8 cellular contexts compared by ENCODE assay signal in genomic region chr2:84314901-84315330, GRCh38.
DNase-seq lines count a peak whose midpoint lies in the region; ATAC-seq and TF ChIP-seq lines count a peak whose summit lies in the region.

No MANE protein-coding gene starts in this region.

- no TSS peak for BruUV-seq in Calu3 (replicated peaks; lab: Mats Ljungman, UMichigan)

- H3K27ac Mint-ChIP-seq in Calu3 (ENCODE audit: unreplicated experiment) = no peak overlapping the region
- peak overlapping the region in 1 of 10 donors; percentile 67 for H3K27ac Mint-ChIP-seq in naive thymus-derived CD8-positive, alpha-beta T cell
- H3K27ac Mint-ChIP-seq in stimulated activated naive B cell treated with anti-CD40 and anti-IgM and Interleukin-4, amounts not matched to agents 10 μg/mL and 1 μg/mL and 100 μg/mL, for 72 hours = no peak overlapping the region

- peaks cover 9% of the 10 kb centered on the region for H3K4me1 Mint-ChIP-seq in Calu3 (ENCODE audit: low read depth, unreplicated experiment)
- peaks cover 0 to 6% (median 2%) of the 10 kb centered on the region in 4 donors for H3K4me1 Mint-ChIP-seq in naive thymus-derived CD8-positive, alpha-beta T cell
- H3K4me1 Mint-ChIP-seq in stimulated activated naive B cell treated with anti-CD40 and anti-IgM and Interleukin-4, amounts not matched to agents 10 μg/mL and 1 μg/mL and 100 μg/mL, for 72 hours = peaks cover 0 to 6% of the 10 kb centered on the region in 2 donors

- H3K27me3 Mint-ChIP-seq in Calu3 (ENCODE audit: unreplicated experiment) = peaks cover 28% of the 10 kb centered on the region
- peaks cover 4 to 28% (median 6%) of the 10 kb centered on the region in 5 donors for H3K27me3 Mint-ChIP-seq in naive thymus-derived CD8-positive, alpha-beta T cell
- peaks cover 5 to 11% of the 10 kb centered on the region in 2 donors for H3K27me3 Mint-ChIP-seq in stimulated activated naive B cell treated with anti-CD40 and anti-IgM and Interleukin-4, amounts not matched to agents 10 μg/mL and 1 μg/mL and 100 μg/mL, for 72 hours

- CTCF ChIA-PET in Calu3 (lab: Charles Lee) = interaction anchor here (0.5 to 1.3 kb wide), 7 partner anchors 8 to 471 kb away, joined by 3 to 7 read pairs (median 3); no protein-coding TSS in a partner anchor

- TF ChIP-seq CTCF in Calu3 (IDR thresholded peaks at IDR 0.05; ENCODE audit: unreplicated experiment) = peak; percentile 86
- peak; percentile 99 for TF ChIP-seq CTCF in epithelial cell of esophagus (IDR thresholded peaks at IDR 0.05; ENCODE audit: insufficient read depth, low read depth, low read length, missing control alignments)

- ATAC-seq in GM19455 (IDR thresholded peaks at IDR 0.05; ENCODE audit: unreplicated experiment) (peak; percentile 96), HG03520 (IDR thresholded peaks at IDR 0.05; ENCODE audit: unreplicated experiment) (peak; percentile 98)
- peak; percentile 73 to 76 for ATAC-seq in naive thymus-derived CD8-positive, alpha-beta T cell
- peak; percentile 86 to 94 for ATAC-seq in stimulated activated naive B cell treated with anti-CD40 and anti-IgM and Interleukin-4, amounts not matched to agents 10 μg/mL and 1 μg/mL and 100 μg/mL, for 72 hours (replicated peaks)

- DNase-seq in Calu3 = peak; percentile 89
- peak; percentile 42 for DNase-seq in NOMO-1 treated with DMSO at 0.1 percent for 48 hours (lab: John Stamatoyannopoulos, UW; ENCODE audit: unreplicated experiment)
- DNase-seq in activated CD8-positive, alpha-beta memory T cell treated with anti-CD3 and anti-CD28 coated beads for 48 hours (ENCODE audit: low read depth in 2 of 3, low spot score in 2 of 3) = peak; percentile 45 to 70 (median 54)
- DNase-seq in epithelial cell of esophagus (ENCODE audit: low read depth) = peak; percentile 83
- peak; percentile 39 to 84 (median 62) for DNase-seq in naive thymus-derived CD8-positive, alpha-beta T cell
- DNase-seq in stimulated activated naive B cell treated with anti-CD40 and anti-IgM and Interleukin-4, amounts not matched to agents 10 μg/mL and 1 μg/mL and 100 μg/mL, for 72 hours = peak; percentile 51

- H3K9me3 Mint-ChIP-seq in Calu3 (ENCODE audit: low read depth, unreplicated experiment) = no peaks in the 10 kb centered on the region
- no peaks in the 10 kb centered on the region for H3K9me3 Mint-ChIP-seq in naive thymus-derived CD8-positive, alpha-beta T cell
- H3K9me3 Mint-ChIP-seq in stimulated activated naive B cell treated with anti-CD40 and anti-IgM and Interleukin-4, amounts not matched to agents 10 μg/mL and 1 μg/mL and 100 μg/mL, for 72 hours = no peaks in the 10 kb centered on the region

- no peaks in the 10 kb centered on the region for H3K36me3 Mint-ChIP-seq in Calu3 (ENCODE audit: insufficient read depth, unreplicated experiment)
- no peaks in the 10 kb centered on the region for H3K36me3 Mint-ChIP-seq in naive thymus-derived CD8-positive, alpha-beta T cell
- H3K36me3 Mint-ChIP-seq in stimulated activated naive B cell treated with anti-CD40 and anti-IgM and Interleukin-4, amounts not matched to agents 10 μg/mL and 1 μg/mL and 100 μg/mL, for 72 hours = no peaks in the 10 kb centered on the region

- POLR2A ChIA-PET in naive thymus-derived CD8-positive, alpha-beta T cell (lab: Charles Lee) = no interaction called here

- no peak overlapping the region for H3K4me3 Mint-ChIP-seq in Calu3 (ENCODE audit: low read depth, unreplicated experiment)
- no peak overlapping the region for H3K4me3 Mint-ChIP-seq in naive thymus-derived CD8-positive, alpha-beta T cell
- no peak overlapping the region for H3K4me3 Mint-ChIP-seq in stimulated activated naive B cell treated with anti-CD40 and anti-IgM and Interleukin-4, amounts not matched to agents 10 μg/mL and 1 μg/mL and 100 μg/mL, for 72 hours

- intact Hi-C loops in Calu3 (cut with micrococcal nuclease; ENCODE audit: unreplicated experiment) = loop anchor here (5.0 kb wide), 1 partner anchor 317 kb away; no protein-coding TSS in a partner anchor

- no peak overlapping the region for H3K4me3 ChIP-seq in epithelial cell of esophagus (ENCODE audit: low read length)
